8 cellular contexts compared by ENCODE assay signal in the genomic region with DNA sequence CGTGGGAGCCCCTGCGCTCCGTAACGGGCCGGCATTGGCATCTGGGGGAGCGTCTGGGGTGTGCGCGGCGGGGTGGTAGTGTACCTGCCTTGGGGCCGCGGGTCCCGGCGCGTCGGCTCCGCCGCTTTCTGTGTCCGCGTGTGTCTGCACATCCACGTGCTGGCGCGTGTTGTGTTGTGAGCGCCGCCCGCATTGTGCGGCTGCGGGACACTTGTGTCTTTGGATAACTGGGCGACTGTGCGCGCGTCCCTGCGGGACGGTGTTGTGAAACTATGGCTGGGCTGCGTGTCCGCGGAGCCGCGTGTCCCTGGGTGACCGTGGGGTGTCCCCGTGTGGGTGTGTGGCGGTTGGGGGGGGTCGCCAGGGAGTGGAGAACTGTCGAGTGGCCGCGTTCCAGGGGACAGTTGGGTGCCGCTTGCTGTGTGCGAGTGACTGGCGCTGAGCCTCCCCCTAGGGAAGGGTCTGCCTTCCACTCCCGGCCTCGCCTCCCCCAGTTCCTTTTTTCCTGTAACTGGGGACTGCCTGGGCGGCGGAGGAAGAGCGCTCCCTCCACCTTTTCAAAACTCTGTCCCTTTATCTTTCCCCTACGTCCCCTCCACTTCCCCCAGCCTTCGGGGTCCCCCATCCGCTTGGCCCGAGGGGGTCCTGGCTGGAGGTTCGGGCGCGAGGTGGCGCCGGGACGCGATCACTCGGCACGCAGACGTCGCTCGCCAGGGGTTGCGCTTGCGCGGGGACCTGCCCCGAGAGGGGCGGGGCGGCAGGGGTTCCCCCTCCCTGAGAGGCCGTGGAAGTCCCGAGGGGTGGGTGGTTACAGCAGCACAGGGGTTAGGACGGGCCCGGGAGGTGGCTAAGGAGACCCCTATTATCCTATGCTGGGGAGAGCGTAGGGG. TPM values are rescaled to one million over a fixed set of nuclear protein-coding genes. Genes with fewer than 3 reads are reported as not detected.
A peak's percentile ranks its signal among the peaks of the same experiment; 100 is the strongest.
DNase-seq lines count a peak whose midpoint lies in the region; ATAC-seq and TF ChIP-seq lines count a peak whose summit lies in the region.

No MANE protein-coding gene starts in this region.

- DNase-seq in Kasumi-1 (lab: John Stamatoyannopoulos, UW) (peak; percentile 78 to 79), epidermal melanocyte (ENCODE audit: insufficient read length, low spot score) (peak; percentile 53), naive B cell (peak; percentile 80), NCI-H510A treated with DMSO at 0.1 percent for 48 hours (lab: John Stamatoyannopoulos, UW) (no peak)
- peak; percentile 53 for DNase-seq in activated CD8-positive, alpha-beta memory T cell treated with anti-CD3 and anti-CD28 coated beads, Interleukin-2, amount 50 U/mL, for 24 hours (ENCODE audit: extremely low read depth)

- peak overlapping the region; percentile 44 to 94 (median 86) for H3K27ac Mint-ChIP-seq in naive B cell
- peak overlapping the region; percentile 87 for H3K27ac Mint-ChIP-seq in stimulated activated memory B cell treated with anti-CD40 and anti-IgM and Interleukin-4, amounts not matched to agents 10 μg/mL and 1 μg/mL and 100 μg/mL, for 72 hours

- peak overlapping the region; percentile 83 to 96 (median 92) for H3K4me3 Mint-ChIP-seq in naive B cell
- peak overlapping the region; percentile 90 for H3K4me3 Mint-ChIP-seq in stimulated activated memory B cell treated with anti-CD40 and anti-IgM and Interleukin-4, amounts not matched to agents 10 μg/mL and 1 μg/mL and 100 μg/mL, for 72 hours

- H3K36me3 Mint-ChIP-seq in naive B cell: no peaks in the 10 kb centered on the region
- H3K36me3 Mint-ChIP-seq in stimulated activated memory B cell treated with anti-CD40 and anti-IgM and Interleukin-4, amounts not matched to agents 10 μg/mL and 1 μg/mL and 100 μg/mL, for 72 hours: no peaks in the 10 kb centered on the region

- peaks cover 0 to 14% (median 9%) of the 10 kb centered on the region in 3 donors for H3K27me3 Mint-ChIP-seq in naive B cell
- peaks cover 19% of the 10 kb centered on the region for H3K27me3 Mint-ChIP-seq in stimulated activated memory B cell treated with anti-CD40 and anti-IgM and Interleukin-4, amounts not matched to agents 10 μg/mL and 1 μg/mL and 100 μg/mL, for 72 hours

- no peaks in the 10 kb centered on the region for H3K9me3 Mint-ChIP-seq in naive B cell
- H3K9me3 Mint-ChIP-seq in stimulated activated memory B cell treated with anti-CD40 and anti-IgM and Interleukin-4, amounts not matched to agents 10 μg/mL and 1 μg/mL and 100 μg/mL, for 72 hours: no peaks in the 10 kb centered on the region

- peak; percentile 18 for TF ChIP-seq POLR2A in GM10847 (IDR thresholded peaks at IDR 0.05; ENCODE audit: extremely low read depth, insufficient read length)

- peaks cover 27 to 44% (median 40%) of the 10 kb centered on the region in 3 donors for H3K4me1 Mint-ChIP-seq in naive B cell
- peaks cover 39% of the 10 kb centered on the region for H3K4me1 Mint-ChIP-seq in stimulated activated memory B cell treated with anti-CD40 and anti-IgM and Interleukin-4, amounts not matched to agents 10 μg/mL and 1 μg/mL and 100 μg/mL, for 72 hours

- peak; percentile 73 to 75 for ATAC-seq in naive B cell (ENCODE audit: low read depth in 2 of 2)
- peak; percentile 71 for ATAC-seq in stimulated activated memory B cell treated with anti-CD40 and anti-IgM and Interleukin-4, amounts not matched to agents 10 μg/mL and 1 μg/mL and 100 μg/mL, for 72 hours
- no peak for ATAC-seq in GM18861 (IDR thresholded peaks at IDR 0.05; ENCODE audit: unreplicated experiment)

RNA-seq across cellular contexts. Expression of gene NFIC, which starts 5.6 kb away (rescaled TPM):
- polyA plus RNA-seq in naive B cell (ENCODE audit: low read depth in 6 of 6): 10 to 100 TPM in 1 of 6 donors, 1 to 10 TPM in 4, not detected in 1; 3.4 to 11.4 (median 5.3) TPM
